ENCODE assay signal across 28 cellular contexts in genomic region chr5:12526113-12526512, GRCh38.
"Had no signal": no experiment of that assay in that cellular context is flagged by ENCODE, and none has a peak within 500 bp of the region (broad histone marks: within the 10 kb centered on the region; RNA-seq: fewer than 3 reads in every experiment).

No MANE protein-coding gene starts in this region.

- DNase-seq: activated B cell treated with CpG ODN at 0.5 μM for 24 hours; activated CD4-positive, alpha-beta T cell treated with anti-CD3 and anti-CD28 coated beads for 48 hours; activated CD4-positive, alpha-beta T cell treated with anti-CD3 and anti-CD28 coated beads, Interleukin-2, amount 50 U/mL, for 1 hour; activated CD4-positive, alpha-beta T cell treated with anti-CD3 and anti-CD28 coated beads, Interleukin-2, amount 50 U/mL, for 48 hours; activated CD8-positive, alpha-beta memory T cell treated with anti-CD3 and anti-CD28 coated beads for 24 hours; activated CD8-positive, alpha-beta T cell treated with anti-CD3 and anti-CD28 coated beads for 36 hours; activated effector memory CD4-positive, alpha-beta T cell treated with anti-CD3 and anti-CD28 coated beads, Interleukin-2, amount 50 U/mL, for 16 hours; activated naive CD4-positive, alpha-beta T cell treated with anti-CD3 and anti-CD28 coated beads for 36 hours; activated naive CD8-positive, alpha-beta T cell treated with anti-CD3 and anti-CD28 coated beads for 36 hours; activated naive CD8-positive, alpha-beta T cell treated with anti-CD3 and anti-CD28 coated beads, Interleukin-2, amount 50 U/mL, for 24 hours; activated T-cell treated with anti-CD3 and anti-CD28 coated beads, Interleukin-2, amount 50 U/mL, for 4 hours; adrenal gland; amygdala; aorta; body of pancreas; dorsolateral prefrontal cortex; effector memory CD4-positive, alpha-beta T cell; endodermal cell; erythroblast; head of caudate nucleus; hippocampal formation; T-helper 17 cell; T1000; WERI-Rb-1 had no signal

- H3K27ac ChIP-seq: adrenal gland, body of pancreas, coronary artery, dorsolateral prefrontal cortex, esophagus muscularis mucosa, WERI-Rb-1 had no signal

- H3K4me1 ChIP-seq: adrenal gland, body of pancreas, esophagus muscularis mucosa had no signal

- H3K9me3 ChIP-seq: body of pancreas, esophagus muscularis mucosa had no signal

- H3K4me3 ChIP-seq: adrenal gland, body of pancreas, coronary artery, dorsolateral prefrontal cortex, esophagus muscularis mucosa had no signal

- H3K27me3 ChIP-seq: adrenal gland, body of pancreas, dorsolateral prefrontal cortex, esophagus muscularis mucosa had no signal

- H3K36me3 ChIP-seq: adrenal gland, esophagus muscularis mucosa, WERI-Rb-1 had no signal

- ATAC-seq: activated CD4-positive, CD25-positive, alpha-beta regulatory T cell treated with anti-CD3 and anti-CD28 coated beads, Interleukin-2, amount 50 U/mL, for 24 hours; activated CD8-positive, alpha-beta T cell treated with anti-CD3 and anti-CD28 coated beads for 36 hours; activated naive CD8-positive, alpha-beta T cell treated with anti-CD3 and anti-CD28 coated beads, Interleukin-2, amount 50 U/mL, for 24 hours; activated T-cell treated with anti-CD3 and anti-CD28 coated beads, Interleukin-2, amount 50 U/mL, for 4 hours; body of pancreas; T-helper 17 cell had no signal

- FAIRE-seq: frontal cortex had no signal
